ENCODE assay signal across 19 cellular contexts in genomic region chr4:106334732-106335131, GRCh38. TPM values are rescaled to one million over a fixed set of nuclear protein-coding genes. Genes with fewer than 3 reads are reported as not detected.
DNase-seq lines count a peak whose midpoint lies in the region; ATAC-seq and TF ChIP-seq lines count a peak whose summit lies in the region.
"Had no signal": no experiment of that assay in that cellular context is flagged by ENCODE, and none has a peak within 500 bp of the region (broad histone marks: within the 10 kb centered on the region; RNA-seq: fewer than 3 reads in every experiment).

No MANE protein-coding gene starts in this region.

- H3K27ac Mint-ChIP-seq in activated naive CD4-positive, alpha-beta T cell treated with anti-CD3 and anti-CD28 coated beads, Interleukin-2, amount 10 ng/mL, durations not matched to agents 7 days and 5 days: peak overlapping the region; percentile 9
- peak overlapping the region in 3 of 5 experiments; percentile 1 to 40 (median 10) for H3K27ac Mint-ChIP-seq in brain

- CTCF ChIA-PET in activated naive CD4-positive, alpha-beta T cell treated with anti-CD3 and anti-CD28 coated beads, Interleukin-2, amount 10 ng/mL, durations not matched to agents 7 days and 5 days (lab: Charles Lee): no interaction called here

- H3K36me3 ChIP-seq in osteoblast (ENCODE audit: insufficient read depth, low read length): peaks cover 77% of the 10 kb centered on the region
- H3K36me3 ChIP-seq in Peyer's patch: peaks cover 0 to 88% (median 3%) of the 10 kb centered on the region in 3 donors

- H3K4me1 ChIP-seq in osteoblast (ENCODE audit: insufficient read depth, low read length) (no peaks in the 10 kb centered on the region), Peyer's patch (no peaks in the 10 kb centered on the region)
- H3K4me1 ChIP-seq: A549; BLaER1 treated with 17β-estradiol and CSF1 and Interleukin-3, amounts not matched to agents 10 nM and 100 nM had no signal

- H3K9me3 ChIP-seq in osteoblast (ENCODE audit: low read depth, low read length) (peaks cover 2% of the 10 kb centered on the region), Peyer's patch (no peaks in the 10 kb centered on the region)
- H3K9me3 ChIP-seq: A549 had no signal

- H3K4me3 ChIP-seq in osteoblast (ENCODE audit: insufficient read depth, low read length) (no peak overlapping the region), Peyer's patch (no peak overlapping the region)
- H3K4me3 ChIP-seq: A549; BLaER1 treated with 17β-estradiol and CSF1 and Interleukin-3, amounts not matched to agents 10 nM and 100 nM; PC-9 had no signal

- H3K27me3 Mint-ChIP-seq in activated naive CD4-positive, alpha-beta T cell treated with anti-CD3 and anti-CD28 coated beads, Interleukin-2, amount 10 ng/mL, durations not matched to agents 7 days and 5 days: no peaks in the 10 kb centered on the region
- no peaks in the 10 kb centered on the region for H3K27me3 Mint-ChIP-seq in brain

- no peaks in the 10 kb centered on the region for H3K27me3 ChIP-seq in osteoblast (ENCODE audit: insufficient read depth, low read length)
- H3K27me3 ChIP-seq in Peyer's patch: no peaks in the 10 kb centered on the region
- H3K27me3 ChIP-seq: BLaER1 treated with 17β-estradiol and CSF1 and Interleukin-3, amounts not matched to agents 10 nM and 100 nM had no signal

- peaks cover 25% of the 10 kb centered on the region for H3K79me2 ChIP-seq in osteoblast (ENCODE audit: insufficient read depth, low read length)

- no peak for DNase-seq in activated naive CD4-positive, alpha-beta T cell treated with anti-CD3 and anti-CD28 coated beads, Interleukin-2, amount 10 ng/mL, durations not matched to agents 7 days and 5 days
- DNase-seq in activated naive CD4-positive, alpha-beta T cell treated with anti-CD3 and anti-CD28 coated beads, Interleukin-2, amount 50 U/mL, for 16 hours: no peak
- DNase-seq in M059J (ENCODE audit: low read depth): peak; percentile 1
- DNase-seq in osteoblast (ENCODE audit: insufficient read length, low spot score, missing footprints): no peak
- no peak for DNase-seq in Peyer's patch
- DNase-seq: DND-41, GF-D8, MM.1S, NCI-H1092 treated with DMSO at 0.1 percent for 48 hours, NCI-H2081 treated with DMSO at 0.1 percent for 48 hours, NCI-H524, PC-9 had no signal

- peaks cover 64% of the 10 kb centered on the region for H3K36me3 Mint-ChIP-seq in activated naive CD4-positive, alpha-beta T cell treated with anti-CD3 and anti-CD28 coated beads, Interleukin-2, amount 10 ng/mL, durations not matched to agents 7 days and 5 days
- peaks cover 84% of the 10 kb centered on the region for H3K36me3 Mint-ChIP-seq in brain

- H3K4me2 ChIP-seq in osteoblast (ENCODE audit: insufficient read depth, low read length): peak overlapping the region; percentile 20
- H3K4me2 ChIP-seq: A549; BLaER1 treated with 17β-estradiol and CSF1 and Interleukin-3, amounts not matched to agents 10 nM and 100 nM; KMS-11; PC-9 had no signal

- H2AFZ ChIP-seq in osteoblast (ENCODE audit: low read length): peak overlapping the region; percentile 41
- H2AFZ ChIP-seq: PC-9 had no signal

- no peaks in the 10 kb centered on the region for H4K20me1 ChIP-seq in osteoblast (ENCODE audit: insufficient read depth, low read length)

- H3K9me3 Mint-ChIP-seq in activated naive CD4-positive, alpha-beta T cell treated with anti-CD3 and anti-CD28 coated beads, Interleukin-2, amount 10 ng/mL, durations not matched to agents 7 days and 5 days: peaks cover 7% of the 10 kb centered on the region
- peaks cover 9 to 26% (median 15%) of the 10 kb centered on the region in 5 experiments for H3K9me3 Mint-ChIP-seq in brain

- TF ChIP-seq CTCF in brain (conservative IDR thresholded peaks at IDR 0.05) (no peak), osteoblast (IDR thresholded peaks at IDR 0.05; ENCODE audit: extremely low read depth, low read depth, low read length) (no peak), Peyer's patch (IDR thresholded peaks at IDR 0.05) (no peak)

- no peaks in the 10 kb centered on the region for H3K4me1 Mint-ChIP-seq in activated naive CD4-positive, alpha-beta T cell treated with anti-CD3 and anti-CD28 coated beads, Interleukin-2, amount 10 ng/mL, durations not matched to agents 7 days and 5 days
- H3K4me1 Mint-ChIP-seq in brain: no peaks in the 10 kb centered on the region

- H3K27ac ChIP-seq in osteoblast (ENCODE audit: low read depth, low read length) (peak overlapping the region; percentile 62), Peyer's patch (no peak overlapping the region)
- H3K27ac ChIP-seq: A549; BLaER1 treated with 17β-estradiol and CSF1 and Interleukin-3, amounts not matched to agents 10 nM and 100 nM; KMS-11; PC-9 had no signal

- TF ChIP-seq POLR2A in Peyer's patch (IDR thresholded peaks at IDR 0.05): no peak

- no peak overlapping the region for H3K4me3 Mint-ChIP-seq in activated naive CD4-positive, alpha-beta T cell treated with anti-CD3 and anti-CD28 coated beads, Interleukin-2, amount 10 ng/mL, durations not matched to agents 7 days and 5 days
- H3K4me3 Mint-ChIP-seq in brain: no peak overlapping the region

- ATAC-seq in GM21737 (IDR thresholded peaks at IDR 0.05; ENCODE audit: unreplicated experiment): no peak
- ATAC-seq in HG03095 (IDR thresholded peaks at IDR 0.05; ENCODE audit: unreplicated experiment): no peak
- ATAC-seq: A549 had no signal

RNA-seq across cellular contexts. Expression of gene AIMP1, which starts 18.4 kb away (rescaled TPM):
- total RNA-seq in M059J (2014; rRNA removed; shearing (Covaris generic)): 38.2 and 47.9 TPM in 2 replicates
- polyA plus RNA-seq in brain (ENCODE audit: insufficient read depth, low read depth, low replicate concordance): 15.4 TPM
- total RNA-seq in osteoblast: 27.9 and 28.6 TPM in 2 replicates
- total RNA-seq in Peyer's patch: 10 to 100 TPM; 18.3 to 40.4 (median 19.5) TPM

RNA-seq across cellular contexts. Expression of gene TBCK, which starts 18.7 kb away (rescaled TPM):
- 9.7 and 12.2 TPM in 2 replicates for total RNA-seq in M059J (2014; rRNA removed; shearing (Covaris generic))
- polyA plus RNA-seq in brain (ENCODE audit: insufficient read depth, low read depth, low replicate concordance): 8.6 TPM
- total RNA-seq in osteoblast (65.1 and 68.8 TPM in 2 replicates), Peyer's patch (10 to 100 TPM; 39.9 to 96.6 (median 53.1) TPM)

RNA-seq across cellular contexts. Expression of gene GIMD1, which starts 33.8 kb away (rescaled TPM):
- total RNA-seq in M059J (2014; rRNA removed; shearing (Covaris generic)): not detected in 2 replicates
- not detected for polyA plus RNA-seq in brain (ENCODE audit: insufficient read depth, low read depth, low replicate concordance)
- not detected in 2 replicates for total RNA-seq in osteoblast
- total RNA-seq in Peyer's patch: 10 to 100 TPM in 1 of 4 donors, 1 to 10 TPM in 1, not detected in 2; 3.1 to 27.5 TPM
- total RNA-seq: H1, PC-9 had no signal
- polyA plus RNA-seq: A549, H1 had no signal
